ENCODE assay signal across 2 cellular contexts in genomic region chr3:48566401-48566760, GRCh38.
TF ChIP-seq lines count a peak whose summit lies in the region.

No MANE protein-coding gene starts in this region.

TF ChIP-seq in A549, 52 proteins besides CTCF, POLR2A, EP300 and RAD21:
- no peak for TF ChIP-seq ZNF302 (CRISPR knock-in tag; IDR thresholded peaks at IDR 0.05)
- no peak for TF ChIP-seq MAZ (IDR thresholded peaks at IDR 0.05; ENCODE audit: borderline replicate concordance, low read depth, low read length)
- TF ChIP-seq CHD2 (IDR thresholded peaks at IDR 0.05; ENCODE audit: low read length, partially characterized antibody) = no peak
- no peak for TF ChIP-seq HES2 (IDR thresholded peaks at IDR 0.05)
- no peak for TF ChIP-seq BHLHE40 (IDR thresholded peaks at IDR 0.05; ENCODE audit: low read depth, low read length)
- no peak for TF ChIP-seq MAFK (IDR thresholded peaks at IDR 0.05; ENCODE audit: partially characterized antibody)
- TF ChIP-seq MAX (IDR thresholded peaks at IDR 0.05) = no peak
- TF ChIP-seq USF2 (IDR thresholded peaks at IDR 0.05) = no peak
- TF ChIP-seq FOXS1 (CRISPR knock-in tag; IDR thresholded peaks at IDR 0.05) = no peak
- no peak for TF ChIP-seq JUNB (IDR thresholded peaks at IDR 0.05)
- no peak for TF ChIP-seq PHF8 (IDR thresholded peaks at IDR 0.05; ENCODE audit: borderline replicate concordance, low read depth)
- TF ChIP-seq HOXA7 (CRISPR knock-in tag; IDR thresholded peaks at IDR 0.05) = no peak
- no peak for TF ChIP-seq HOXB5 (CRISPR knock-in tag; IDR thresholded peaks at IDR 0.05)
- TF ChIP-seq ATOH8 (CRISPR knock-in tag; IDR thresholded peaks at IDR 0.05; ENCODE audit: low read depth) = no peak
TF ChIP-seq in A549: peak in this region for 0.

TF ChIP-seq in HEK293T, 16 proteins besides CTCF, POLR2A, EP300 and RAD21:
- TF ChIP-seq SUZ12 (IDR thresholded peaks at IDR 0.05) (no peak), FOXA1 (IDR thresholded peaks at IDR 0.05) (no peak), HDGF (IDR thresholded peaks at IDR 0.05; ENCODE audit: borderline replicate concordance) (no peak), BHLHE40 (IDR thresholded peaks at IDR 0.05; ENCODE audit: borderline replicate concordance) (no peak), ELF4 (IDR thresholded peaks at IDR 0.05) (no peak), CTBP1 (IDR thresholded peaks at IDR 0.05; ENCODE audit: borderline replicate concordance) (no peak), NFRKB (IDR thresholded peaks at IDR 0.05) (no peak), SP1 (IDR thresholded peaks at IDR 0.05) (no peak), ARNT (IDR thresholded peaks at IDR 0.05) (no peak), ZNF384 (IDR thresholded peaks at IDR 0.05) (no peak), FOXK2 (IDR thresholded peaks at IDR 0.05) (no peak)
